1 cellular context compared by ENCODE assay signal in the genomic region with DNA sequence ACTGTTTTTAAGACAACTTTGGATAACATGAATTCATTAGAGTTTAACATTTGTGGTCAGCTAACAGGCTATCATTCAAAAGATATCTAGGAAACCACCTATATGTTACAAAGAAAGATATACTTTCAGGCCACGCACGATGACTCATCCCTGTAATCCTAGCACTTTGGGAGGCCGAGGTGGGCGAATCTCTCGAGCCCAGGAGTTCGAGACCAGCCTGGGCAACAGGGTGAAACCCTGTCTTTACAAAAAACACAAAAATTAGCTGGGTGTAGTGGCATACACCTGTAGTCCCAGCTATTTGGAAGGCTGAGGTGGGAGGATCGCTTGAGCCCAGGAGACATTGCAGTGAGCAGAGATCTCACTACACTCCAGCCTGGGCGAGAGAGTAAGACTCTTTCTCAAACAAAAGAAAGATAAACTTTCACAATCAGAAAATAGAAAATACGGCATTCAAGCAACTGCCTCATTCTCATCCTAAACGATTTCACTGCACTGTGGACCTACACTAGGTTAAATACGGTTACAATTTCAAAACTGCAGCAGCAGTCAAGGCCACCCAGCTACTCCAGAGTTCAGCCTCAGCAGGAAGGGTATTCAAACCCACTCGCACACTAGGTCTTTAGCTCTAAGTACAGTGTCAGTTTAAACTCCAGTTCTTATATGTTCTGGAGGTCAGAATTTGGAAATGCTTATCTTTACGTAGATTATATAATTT.
TF ChIP-seq lines count a peak whose summit lies in the region.

No MANE protein-coding gene starts in this region.

TF ChIP-seq in K562, 482 proteins besides CTCF, POLR2A, EP300 and RAD21 (continued from another document and continues in another):
- TF ChIP-seq, protein P1, sequence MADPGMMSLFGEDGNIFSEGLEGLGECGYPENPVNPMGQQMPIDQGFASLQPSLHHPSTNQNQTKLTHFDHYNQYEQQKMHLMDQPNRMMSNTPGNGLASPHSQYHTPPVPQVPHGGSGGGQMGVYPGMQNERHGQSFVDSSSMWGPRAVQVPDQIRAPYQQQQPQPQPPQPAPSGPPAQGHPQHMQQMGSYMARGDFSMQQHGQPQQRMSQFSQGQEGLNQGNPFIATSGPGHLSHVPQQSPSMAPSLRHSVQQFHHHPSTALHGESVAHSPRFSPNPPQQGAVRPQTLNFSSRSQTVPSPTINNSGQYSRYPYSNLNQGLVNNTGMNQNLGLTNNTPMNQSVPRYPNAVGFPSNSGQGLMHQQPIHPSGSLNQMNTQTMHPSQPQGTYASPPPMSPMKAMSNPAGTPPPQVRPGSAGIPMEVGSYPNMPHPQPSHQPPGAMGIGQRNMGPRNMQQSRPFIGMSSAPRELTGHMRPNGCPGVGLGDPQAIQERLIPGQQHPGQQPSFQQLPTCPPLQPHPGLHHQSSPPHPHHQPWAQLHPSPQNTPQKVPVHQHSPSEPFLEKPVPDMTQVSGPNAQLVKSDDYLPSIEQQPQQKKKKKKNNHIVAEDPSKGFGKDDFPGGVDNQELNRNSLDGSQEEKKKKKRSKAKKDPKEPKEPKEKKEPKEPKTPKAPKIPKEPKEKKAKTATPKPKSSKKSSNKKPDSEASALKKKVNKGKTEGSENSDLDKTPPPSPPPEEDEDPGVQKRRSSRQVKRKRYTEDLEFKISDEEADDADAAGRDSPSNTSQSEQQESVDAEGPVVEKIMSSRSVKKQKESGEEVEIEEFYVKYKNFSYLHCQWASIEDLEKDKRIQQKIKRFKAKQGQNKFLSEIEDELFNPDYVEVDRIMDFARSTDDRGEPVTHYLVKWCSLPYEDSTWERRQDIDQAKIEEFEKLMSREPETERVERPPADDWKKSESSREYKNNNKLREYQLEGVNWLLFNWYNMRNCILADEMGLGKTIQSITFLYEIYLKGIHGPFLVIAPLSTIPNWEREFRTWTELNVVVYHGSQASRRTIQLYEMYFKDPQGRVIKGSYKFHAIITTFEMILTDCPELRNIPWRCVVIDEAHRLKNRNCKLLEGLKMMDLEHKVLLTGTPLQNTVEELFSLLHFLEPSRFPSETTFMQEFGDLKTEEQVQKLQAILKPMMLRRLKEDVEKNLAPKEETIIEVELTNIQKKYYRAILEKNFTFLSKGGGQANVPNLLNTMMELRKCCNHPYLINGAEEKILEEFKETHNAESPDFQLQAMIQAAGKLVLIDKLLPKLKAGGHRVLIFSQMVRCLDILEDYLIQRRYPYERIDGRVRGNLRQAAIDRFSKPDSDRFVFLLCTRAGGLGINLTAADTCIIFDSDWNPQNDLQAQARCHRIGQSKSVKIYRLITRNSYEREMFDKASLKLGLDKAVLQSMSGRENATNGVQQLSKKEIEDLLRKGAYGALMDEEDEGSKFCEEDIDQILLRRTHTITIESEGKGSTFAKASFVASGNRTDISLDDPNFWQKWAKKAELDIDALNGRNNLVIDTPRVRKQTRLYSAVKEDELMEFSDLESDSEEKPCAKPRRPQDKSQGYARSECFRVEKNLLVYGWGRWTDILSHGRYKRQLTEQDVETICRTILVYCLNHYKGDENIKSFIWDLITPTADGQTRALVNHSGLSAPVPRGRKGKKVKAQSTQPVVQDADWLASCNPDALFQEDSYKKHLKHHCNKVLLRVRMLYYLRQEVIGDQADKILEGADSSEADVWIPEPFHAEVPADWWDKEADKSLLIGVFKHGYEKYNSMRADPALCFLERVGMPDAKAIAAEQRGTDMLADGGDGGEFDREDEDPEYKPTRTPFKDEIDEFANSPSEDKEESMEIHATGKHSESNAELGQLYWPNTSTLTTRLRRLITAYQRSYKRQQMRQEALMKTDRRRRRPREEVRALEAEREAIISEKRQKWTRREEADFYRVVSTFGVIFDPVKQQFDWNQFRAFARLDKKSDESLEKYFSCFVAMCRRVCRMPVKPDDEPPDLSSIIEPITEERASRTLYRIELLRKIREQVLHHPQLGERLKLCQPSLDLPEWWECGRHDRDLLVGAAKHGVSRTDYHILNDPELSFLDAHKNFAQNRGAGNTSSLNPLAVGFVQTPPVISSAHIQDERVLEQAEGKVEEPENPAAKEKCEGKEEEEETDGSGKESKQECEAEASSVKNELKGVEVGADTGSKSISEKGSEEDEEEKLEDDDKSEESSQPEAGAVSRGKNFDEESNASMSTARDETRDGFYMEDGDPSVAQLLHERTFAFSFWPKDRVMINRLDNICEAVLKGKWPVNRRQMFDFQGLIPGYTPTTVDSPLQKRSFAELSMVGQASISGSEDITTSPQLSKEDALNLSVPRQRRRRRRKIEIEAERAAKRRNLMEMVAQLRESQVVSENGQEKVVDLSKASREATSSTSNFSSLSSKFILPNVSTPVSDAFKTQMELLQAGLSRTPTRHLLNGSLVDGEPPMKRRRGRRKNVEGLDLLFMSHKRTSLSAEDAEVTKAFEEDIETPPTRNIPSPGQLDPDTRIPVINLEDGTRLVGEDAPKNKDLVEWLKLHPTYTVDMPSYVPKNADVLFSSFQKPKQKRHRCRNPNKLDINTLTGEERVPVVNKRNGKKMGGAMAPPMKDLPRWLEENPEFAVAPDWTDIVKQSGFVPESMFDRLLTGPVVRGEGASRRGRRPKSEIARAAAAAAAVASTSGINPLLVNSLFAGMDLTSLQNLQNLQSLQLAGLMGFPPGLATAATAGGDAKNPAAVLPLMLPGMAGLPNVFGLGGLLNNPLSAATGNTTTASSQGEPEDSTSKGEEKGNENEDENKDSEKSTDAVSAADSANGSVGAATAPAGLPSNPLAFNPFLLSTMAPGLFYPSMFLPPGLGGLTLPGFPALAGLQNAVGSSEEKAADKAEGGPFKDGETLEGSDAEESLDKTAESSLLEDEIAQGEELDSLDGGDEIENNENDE (IDR thresholded peaks at IDR 0.05; ENCODE audit: low read depth, low read length): peak; percentile 80
- TF ChIP-seq PHF20 (IDR thresholded peaks at IDR 0.05; ENCODE audit: partially characterized antibody) (no peak), MTA2 (IDR thresholded peaks at IDR 0.05; ENCODE audit: low read depth) (no peak), PHF8 (IDR thresholded peaks at IDR 0.05; ENCODE audit: borderline replicate concordance, low read length) (no peak), SRSF3 (IDR thresholded peaks at IDR 0.05; ENCODE audit: insufficient read depth, low read length) (no peak), U2AF2 (optimal IDR thresholded peaks at IDR 0.05; ENCODE audit: low read depth, low read length) (no peak), ZNF354B (CRISPR knock-in tag; IDR thresholded peaks at IDR 0.05) (no peak), BRF2 (IDR thresholded peaks at IDR 0.05; ENCODE audit: borderline replicate concordance, insufficient read depth, insufficient read length) (no peak), SMARCE1 (IDR thresholded peaks at IDR 0.05) (peak; percentile 77), BCLAF1 (IDR thresholded peaks at IDR 0.05; ENCODE audit: borderline replicate concordance in 1 of 2, control insufficient read depth in 1 of 2, low read depth in 2 of 2, low read length in 1 of 2) (no peak), PATZ1 (CRISPR knock-in tag; IDR thresholded peaks at IDR 0.05; ENCODE audit: borderline replicate concordance) (no peak), TEAD4 (IDR thresholded peaks at IDR 0.05; ENCODE audit: low read length) (peak; percentile 68), TEAD4 (CRISPR knock-in tag; IDR thresholded peaks at IDR 0.05; ENCODE audit: borderline replicate concordance) (no peak), JUN (IDR thresholded peaks at IDR 0.05; ENCODE audit: borderline replicate concordance, low read depth, low read length) (0 out of 2 replicates have a peak, but pooled peaks have one; percentile 51), JUN (CRISPR knock-in tag; IDR thresholded peaks at IDR 0.05; ENCODE audit: borderline replicate concordance) (no peak), HDAC3 (IDR thresholded peaks at IDR 0.05; ENCODE audit: borderline replicate concordance, partially characterized antibody) (no peak), EHMT2 (IDR thresholded peaks at IDR 0.05) (0 out of 2 replicates have a peak, but pooled peaks have one; percentile 12), ZNF551 (CRISPR knock-in tag; IDR thresholded peaks at IDR 0.05) (no peak), ZNF384 (IDR thresholded peaks at IDR 0.05; ENCODE audit: low read depth, low read length) (no peak), ZNF140 (CRISPR knock-in tag; IDR thresholded peaks at IDR 0.05) (no peak), NFIX (CRISPR knock-in tag; IDR thresholded peaks at IDR 0.05; ENCODE audit: low read depth) (no peak), NR1H2 (CRISPR knock-in tag; IDR thresholded peaks at IDR 0.05) (no peak), ZKSCAN1 (IDR thresholded peaks at IDR 0.05; ENCODE audit: low read depth, low read length) (no peak)
- TF ChIP-seq, protein P2, sequence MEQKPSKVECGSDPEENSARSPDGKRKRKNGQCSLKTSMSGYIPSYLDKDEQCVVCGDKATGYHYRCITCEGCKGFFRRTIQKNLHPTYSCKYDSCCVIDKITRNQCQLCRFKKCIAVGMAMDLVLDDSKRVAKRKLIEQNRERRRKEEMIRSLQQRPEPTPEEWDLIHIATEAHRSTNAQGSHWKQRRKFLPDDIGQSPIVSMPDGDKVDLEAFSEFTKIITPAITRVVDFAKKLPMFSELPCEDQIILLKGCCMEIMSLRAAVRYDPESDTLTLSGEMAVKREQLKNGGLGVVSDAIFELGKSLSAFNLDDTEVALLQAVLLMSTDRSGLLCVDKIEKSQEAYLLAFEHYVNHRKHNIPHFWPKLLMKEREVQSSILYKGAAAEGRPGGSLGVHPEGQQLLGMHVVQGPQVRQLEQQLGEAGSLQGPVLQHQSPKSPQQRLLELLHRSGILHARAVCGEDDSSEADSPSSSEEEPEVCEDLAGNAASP (IDR thresholded peaks at IDR 0.05): no peak
- TF ChIP-seq, protein P3, sequence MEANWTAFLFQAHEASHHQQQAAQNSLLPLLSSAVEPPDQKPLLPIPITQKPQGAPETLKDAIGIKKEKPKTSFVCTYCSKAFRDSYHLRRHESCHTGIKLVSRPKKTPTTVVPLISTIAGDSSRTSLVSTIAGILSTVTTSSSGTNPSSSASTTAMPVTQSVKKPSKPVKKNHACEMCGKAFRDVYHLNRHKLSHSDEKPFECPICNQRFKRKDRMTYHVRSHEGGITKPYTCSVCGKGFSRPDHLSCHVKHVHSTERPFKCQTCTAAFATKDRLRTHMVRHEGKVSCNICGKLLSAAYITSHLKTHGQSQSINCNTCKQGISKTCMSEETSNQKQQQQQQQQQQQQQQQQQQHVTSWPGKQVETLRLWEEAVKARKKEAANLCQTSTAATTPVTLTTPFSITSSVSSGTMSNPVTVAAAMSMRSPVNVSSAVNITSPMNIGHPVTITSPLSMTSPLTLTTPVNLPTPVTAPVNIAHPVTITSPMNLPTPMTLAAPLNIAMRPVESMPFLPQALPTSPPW (CRISPR knock-in tag; IDR thresholded peaks at IDR 0.05): no peak
- TF ChIP-seq, protein P4, sequence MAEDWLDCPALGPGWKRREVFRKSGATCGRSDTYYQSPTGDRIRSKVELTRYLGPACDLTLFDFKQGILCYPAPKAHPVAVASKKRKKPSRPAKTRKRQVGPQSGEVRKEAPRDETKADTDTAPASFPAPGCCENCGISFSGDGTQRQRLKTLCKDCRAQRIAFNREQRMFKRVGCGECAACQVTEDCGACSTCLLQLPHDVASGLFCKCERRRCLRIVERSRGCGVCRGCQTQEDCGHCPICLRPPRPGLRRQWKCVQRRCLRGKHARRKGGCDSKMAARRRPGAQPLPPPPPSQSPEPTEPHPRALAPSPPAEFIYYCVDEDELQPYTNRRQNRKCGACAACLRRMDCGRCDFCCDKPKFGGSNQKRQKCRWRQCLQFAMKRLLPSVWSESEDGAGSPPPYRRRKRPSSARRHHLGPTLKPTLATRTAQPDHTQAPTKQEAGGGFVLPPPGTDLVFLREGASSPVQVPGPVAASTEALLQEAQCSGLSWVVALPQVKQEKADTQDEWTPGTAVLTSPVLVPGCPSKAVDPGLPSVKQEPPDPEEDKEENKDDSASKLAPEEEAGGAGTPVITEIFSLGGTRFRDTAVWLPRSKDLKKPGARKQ (CRISPR knock-in tag; IDR thresholded peaks at IDR 0.05): no peak
